In the genomic region with DNA sequence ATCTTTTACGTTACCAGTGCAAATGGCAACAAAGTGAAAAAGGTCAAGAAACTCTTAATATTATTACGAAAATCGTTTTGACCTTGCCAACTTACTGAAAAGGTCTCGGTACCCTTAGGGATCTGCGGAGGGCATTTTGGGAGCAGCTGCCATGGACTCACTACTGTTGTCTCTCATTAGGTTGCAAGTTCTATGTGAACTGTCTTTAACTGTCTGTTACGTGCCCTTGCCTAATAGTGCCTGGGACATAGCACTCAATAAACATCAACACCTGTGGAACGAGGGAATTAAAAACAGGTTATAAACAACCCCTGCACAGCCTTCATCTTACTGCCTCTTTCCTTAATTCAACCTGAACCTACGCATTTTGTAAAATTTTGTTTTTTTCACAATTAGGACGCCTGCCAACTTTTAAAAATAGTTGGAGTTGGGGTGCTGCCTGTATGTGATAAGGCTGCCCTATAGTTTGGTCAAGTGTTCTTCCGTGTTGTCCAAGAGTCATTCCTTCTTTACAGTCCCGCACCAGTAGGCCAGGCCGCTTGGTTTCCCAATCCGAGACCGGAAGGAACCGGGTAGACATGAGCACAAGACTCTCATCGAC, we compare ENCODE assay signal across 1 cellular context.
TF ChIP-seq lines count a peak whose summit lies in the region.

No MANE protein-coding gene starts in this region.

TF ChIP-seq in K562, 482 proteins besides CTCF, POLR2A, EP300 and RAD21 (continued from another document and continues in another):
- TF ChIP-seq NUFIP1 (IDR thresholded peaks at IDR 0.05; ENCODE audit: partially characterized antibody) (peak; percentile 32), BDP1 (IDR thresholded peaks at IDR 0.05; ENCODE audit: insufficient read depth, insufficient read length) (no peak), MYC (IDR thresholded peaks at IDR 0.05; ENCODE audit: low read depth, low read length) (no peak; the same call in 1 of the 2 replicates), MYC (CRISPR knock-in tag; IDR thresholded peaks at IDR 0.05; ENCODE audit: borderline replicate concordance, low read depth) (no peak), ZNF165 (CRISPR knock-in tag; IDR thresholded peaks at IDR 0.05; ENCODE audit: borderline replicate concordance) (no peak), SRSF3 (IDR thresholded peaks at IDR 0.05; ENCODE audit: insufficient read depth, low read length) (no peak), FOXJ2 (tag; IDR thresholded peaks at IDR 0.05) (no peak), ZNF76 (CRISPR knock-in tag; IDR thresholded peaks at IDR 0.05; ENCODE audit: borderline replicate concordance) (no peak), PML (IDR thresholded peaks at IDR 0.05; ENCODE audit: low read length) (no peak), DACH1 (IDR thresholded peaks at IDR 0.05; ENCODE audit: partially characterized antibody) (no peak), ATF7 (IDR thresholded peaks at IDR 0.05) (no peak), SUPT5H (IDR thresholded peaks at IDR 0.05) (0 out of 2 replicates have a peak, but pooled peaks have one; percentile 69), ZBTB8A (IDR thresholded peaks at IDR 0.05; ENCODE audit: partially characterized antibody) (no peak), DDX20 (tag; IDR thresholded peaks at IDR 0.05; ENCODE audit: low read depth) (no peak), NCOA6 (IDR thresholded peaks at IDR 0.05) (no peak), HDGF (IDR thresholded peaks at IDR 0.05) (no peak), ZEB2 (IDR thresholded peaks at IDR 0.05) (no peak), TAF9B (IDR thresholded peaks at IDR 0.05; ENCODE audit: partially characterized antibody) (no peak), ZNF3 (CRISPR knock-in tag; IDR thresholded peaks at IDR 0.05) (no peak), BRD4 (IDR thresholded peaks at IDR 0.05) (no peak; the same call in 1 of the 2 replicates), MYNN (IDR thresholded peaks at IDR 0.05) (no peak), MYNN (CRISPR knock-in tag; IDR thresholded peaks at IDR 0.05) (no peak), ARID2 (IDR thresholded peaks at IDR 0.05) (no peak), ZNF384 (IDR thresholded peaks at IDR 0.05; ENCODE audit: low read depth, low read length) (no peak), ARHGAP35 (IDR thresholded peaks at IDR 0.05; ENCODE audit: partially characterized antibody) (no peak), HCFC1 (IDR thresholded peaks at IDR 0.05; ENCODE audit: low read depth, low read length) (peak; percentile 50), HLTF (IDR thresholded peaks at IDR 0.05) (no peak), IFI16 (CRISPR knock-in tag; IDR thresholded peaks at IDR 0.05) (no peak), HMG20A (CRISPR knock-in tag; conservative IDR thresholded peaks at IDR 0.05) (no peak), HDAC2 (IDR thresholded peaks at IDR 0.05) (peak; percentile 11; the same call in 1 of the 2 replicates), ZNF347 (CRISPR knock-in tag; IDR thresholded peaks at IDR 0.05; ENCODE audit: low read depth) (no peak)
- TF ChIP-seq, protein P1, sequence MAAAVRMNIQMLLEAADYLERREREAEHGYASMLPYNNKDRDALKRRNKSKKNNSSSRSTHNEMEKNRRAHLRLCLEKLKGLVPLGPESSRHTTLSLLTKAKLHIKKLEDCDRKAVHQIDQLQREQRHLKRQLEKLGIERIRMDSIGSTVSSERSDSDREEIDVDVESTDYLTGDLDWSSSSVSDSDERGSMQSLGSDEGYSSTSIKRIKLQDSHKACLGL (CRISPR knock-in tag; IDR thresholded peaks at IDR 0.05; ENCODE audit: borderline replicate concordance, poor library complexity, severe bottlenecking): no peak
- TF ChIP-seq, protein P2, sequence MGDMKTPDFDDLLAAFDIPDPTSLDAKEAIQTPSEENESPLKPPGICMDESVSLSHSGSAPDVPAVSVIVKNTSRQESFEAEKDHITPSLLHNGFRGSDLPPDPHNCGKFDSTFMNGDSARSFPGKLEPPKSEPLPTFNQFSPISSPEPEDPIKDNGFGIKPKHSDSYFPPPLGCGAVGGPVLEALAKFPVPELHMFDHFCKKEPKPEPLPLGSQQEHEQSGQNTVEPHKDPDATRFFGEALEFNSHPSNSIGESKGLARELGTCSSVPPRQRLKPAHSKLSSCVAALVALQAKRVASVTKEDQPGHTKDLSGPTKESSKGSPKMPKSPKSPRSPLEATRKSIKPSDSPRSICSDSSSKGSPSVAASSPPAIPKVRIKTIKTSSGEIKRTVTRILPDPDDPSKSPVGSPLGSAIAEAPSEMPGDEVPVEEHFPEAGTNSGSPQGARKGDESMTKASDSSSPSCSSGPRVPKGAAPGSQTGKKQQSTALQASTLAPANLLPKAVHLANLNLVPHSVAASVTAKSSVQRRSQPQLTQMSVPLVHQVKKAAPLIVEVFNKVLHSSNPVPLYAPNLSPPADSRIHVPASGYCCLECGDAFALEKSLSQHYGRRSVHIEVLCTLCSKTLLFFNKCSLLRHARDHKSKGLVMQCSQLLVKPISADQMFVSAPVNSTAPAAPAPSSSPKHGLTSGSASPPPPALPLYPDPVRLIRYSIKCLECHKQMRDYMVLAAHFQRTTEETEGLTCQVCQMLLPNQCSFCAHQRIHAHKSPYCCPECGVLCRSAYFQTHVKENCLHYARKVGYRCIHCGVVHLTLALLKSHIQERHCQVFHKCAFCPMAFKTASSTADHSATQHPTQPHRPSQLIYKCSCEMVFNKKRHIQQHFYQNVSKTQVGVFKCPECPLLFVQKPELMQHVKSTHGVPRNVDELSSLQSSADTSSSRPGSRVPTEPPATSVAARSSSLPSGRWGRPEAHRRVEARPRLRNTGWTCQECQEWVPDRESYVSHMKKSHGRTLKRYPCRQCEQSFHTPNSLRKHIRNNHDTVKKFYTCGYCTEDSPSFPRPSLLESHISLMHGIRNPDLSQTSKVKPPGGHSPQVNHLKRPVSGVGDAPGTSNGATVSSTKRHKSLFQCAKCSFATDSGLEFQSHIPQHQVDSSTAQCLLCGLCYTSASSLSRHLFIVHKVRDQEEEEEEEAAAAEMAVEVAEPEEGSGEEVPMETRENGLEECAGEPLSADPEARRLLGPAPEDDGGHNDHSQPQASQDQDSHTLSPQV (IDR thresholded peaks at IDR 0.05): peak; percentile 76
- TF ChIP-seq, protein P3, sequence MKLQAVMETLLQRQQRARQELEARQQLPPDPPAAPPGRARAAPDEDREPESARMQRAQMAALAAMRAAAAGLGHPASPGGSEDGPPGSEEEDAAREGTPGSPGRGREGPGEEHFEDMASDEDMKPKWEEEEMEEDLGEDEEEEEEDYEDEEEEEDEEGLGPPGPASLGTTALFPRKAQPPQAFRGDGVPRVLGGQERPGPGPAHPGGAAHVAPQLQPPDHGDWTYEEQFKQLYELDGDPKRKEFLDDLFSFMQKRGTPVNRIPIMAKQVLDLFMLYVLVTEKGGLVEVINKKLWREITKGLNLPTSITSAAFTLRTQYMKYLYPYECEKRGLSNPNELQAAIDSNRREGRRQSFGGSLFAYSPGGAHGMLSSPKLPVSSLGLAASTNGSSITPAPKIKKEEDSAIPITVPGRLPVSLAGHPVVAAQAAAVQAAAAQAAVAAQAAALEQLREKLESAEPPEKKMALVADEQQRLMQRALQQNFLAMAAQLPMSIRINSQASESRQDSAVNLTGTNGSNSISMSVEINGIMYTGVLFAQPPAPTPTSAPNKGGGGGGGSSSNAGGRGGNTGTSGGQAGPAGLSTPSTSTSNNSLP (IDR thresholded peaks at IDR 0.05; ENCODE audit: borderline replicate concordance, low read depth, low read length): 0 out of 2 replicates have a peak, but pooled peaks have one; percentile 2
- TF ChIP-seq, protein P4, sequence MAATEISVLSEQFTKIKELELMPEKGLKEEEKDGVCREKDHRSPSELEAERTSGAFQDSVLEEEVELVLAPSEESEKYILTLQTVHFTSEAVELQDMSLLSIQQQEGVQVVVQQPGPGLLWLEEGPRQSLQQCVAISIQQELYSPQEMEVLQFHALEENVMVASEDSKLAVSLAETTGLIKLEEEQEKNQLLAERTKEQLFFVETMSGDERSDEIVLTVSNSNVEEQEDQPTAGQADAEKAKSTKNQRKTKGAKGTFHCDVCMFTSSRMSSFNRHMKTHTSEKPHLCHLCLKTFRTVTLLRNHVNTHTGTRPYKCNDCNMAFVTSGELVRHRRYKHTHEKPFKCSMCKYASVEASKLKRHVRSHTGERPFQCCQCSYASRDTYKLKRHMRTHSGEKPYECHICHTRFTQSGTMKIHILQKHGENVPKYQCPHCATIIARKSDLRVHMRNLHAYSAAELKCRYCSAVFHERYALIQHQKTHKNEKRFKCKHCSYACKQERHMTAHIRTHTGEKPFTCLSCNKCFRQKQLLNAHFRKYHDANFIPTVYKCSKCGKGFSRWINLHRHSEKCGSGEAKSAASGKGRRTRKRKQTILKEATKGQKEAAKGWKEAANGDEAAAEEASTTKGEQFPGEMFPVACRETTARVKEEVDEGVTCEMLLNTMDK (IDR thresholded peaks at IDR 0.05; ENCODE audit: borderline replicate concordance, insufficient read depth, low read depth, low read length, poor library complexity, severe bottlenecking): no peak
- TF ChIP-seq, protein P5, sequence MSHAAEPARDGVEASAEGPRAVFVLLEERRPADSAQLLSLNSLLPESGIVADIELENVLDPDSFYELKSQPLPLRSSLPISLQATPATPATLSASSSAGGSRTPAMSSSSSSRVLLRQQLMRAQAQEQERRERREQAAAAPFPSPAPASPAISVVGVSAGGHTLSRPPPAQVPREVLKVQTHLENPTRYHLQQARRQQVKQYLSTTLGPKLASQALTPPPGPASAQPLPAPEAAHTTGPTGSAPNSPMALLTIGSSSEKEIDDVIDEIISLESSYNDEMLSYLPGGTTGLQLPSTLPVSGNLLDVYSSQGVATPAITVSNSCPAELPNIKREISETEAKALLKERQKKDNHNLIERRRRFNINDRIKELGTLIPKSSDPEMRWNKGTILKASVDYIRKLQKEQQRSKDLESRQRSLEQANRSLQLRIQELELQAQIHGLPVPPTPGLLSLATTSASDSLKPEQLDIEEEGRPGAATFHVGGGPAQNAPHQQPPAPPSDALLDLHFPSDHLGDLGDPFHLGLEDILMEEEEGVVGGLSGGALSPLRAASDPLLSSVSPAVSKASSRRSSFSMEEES (CRISPR knock-in tag; IDR thresholded peaks at IDR 0.05): no peak
- TF ChIP-seq, protein P6, sequence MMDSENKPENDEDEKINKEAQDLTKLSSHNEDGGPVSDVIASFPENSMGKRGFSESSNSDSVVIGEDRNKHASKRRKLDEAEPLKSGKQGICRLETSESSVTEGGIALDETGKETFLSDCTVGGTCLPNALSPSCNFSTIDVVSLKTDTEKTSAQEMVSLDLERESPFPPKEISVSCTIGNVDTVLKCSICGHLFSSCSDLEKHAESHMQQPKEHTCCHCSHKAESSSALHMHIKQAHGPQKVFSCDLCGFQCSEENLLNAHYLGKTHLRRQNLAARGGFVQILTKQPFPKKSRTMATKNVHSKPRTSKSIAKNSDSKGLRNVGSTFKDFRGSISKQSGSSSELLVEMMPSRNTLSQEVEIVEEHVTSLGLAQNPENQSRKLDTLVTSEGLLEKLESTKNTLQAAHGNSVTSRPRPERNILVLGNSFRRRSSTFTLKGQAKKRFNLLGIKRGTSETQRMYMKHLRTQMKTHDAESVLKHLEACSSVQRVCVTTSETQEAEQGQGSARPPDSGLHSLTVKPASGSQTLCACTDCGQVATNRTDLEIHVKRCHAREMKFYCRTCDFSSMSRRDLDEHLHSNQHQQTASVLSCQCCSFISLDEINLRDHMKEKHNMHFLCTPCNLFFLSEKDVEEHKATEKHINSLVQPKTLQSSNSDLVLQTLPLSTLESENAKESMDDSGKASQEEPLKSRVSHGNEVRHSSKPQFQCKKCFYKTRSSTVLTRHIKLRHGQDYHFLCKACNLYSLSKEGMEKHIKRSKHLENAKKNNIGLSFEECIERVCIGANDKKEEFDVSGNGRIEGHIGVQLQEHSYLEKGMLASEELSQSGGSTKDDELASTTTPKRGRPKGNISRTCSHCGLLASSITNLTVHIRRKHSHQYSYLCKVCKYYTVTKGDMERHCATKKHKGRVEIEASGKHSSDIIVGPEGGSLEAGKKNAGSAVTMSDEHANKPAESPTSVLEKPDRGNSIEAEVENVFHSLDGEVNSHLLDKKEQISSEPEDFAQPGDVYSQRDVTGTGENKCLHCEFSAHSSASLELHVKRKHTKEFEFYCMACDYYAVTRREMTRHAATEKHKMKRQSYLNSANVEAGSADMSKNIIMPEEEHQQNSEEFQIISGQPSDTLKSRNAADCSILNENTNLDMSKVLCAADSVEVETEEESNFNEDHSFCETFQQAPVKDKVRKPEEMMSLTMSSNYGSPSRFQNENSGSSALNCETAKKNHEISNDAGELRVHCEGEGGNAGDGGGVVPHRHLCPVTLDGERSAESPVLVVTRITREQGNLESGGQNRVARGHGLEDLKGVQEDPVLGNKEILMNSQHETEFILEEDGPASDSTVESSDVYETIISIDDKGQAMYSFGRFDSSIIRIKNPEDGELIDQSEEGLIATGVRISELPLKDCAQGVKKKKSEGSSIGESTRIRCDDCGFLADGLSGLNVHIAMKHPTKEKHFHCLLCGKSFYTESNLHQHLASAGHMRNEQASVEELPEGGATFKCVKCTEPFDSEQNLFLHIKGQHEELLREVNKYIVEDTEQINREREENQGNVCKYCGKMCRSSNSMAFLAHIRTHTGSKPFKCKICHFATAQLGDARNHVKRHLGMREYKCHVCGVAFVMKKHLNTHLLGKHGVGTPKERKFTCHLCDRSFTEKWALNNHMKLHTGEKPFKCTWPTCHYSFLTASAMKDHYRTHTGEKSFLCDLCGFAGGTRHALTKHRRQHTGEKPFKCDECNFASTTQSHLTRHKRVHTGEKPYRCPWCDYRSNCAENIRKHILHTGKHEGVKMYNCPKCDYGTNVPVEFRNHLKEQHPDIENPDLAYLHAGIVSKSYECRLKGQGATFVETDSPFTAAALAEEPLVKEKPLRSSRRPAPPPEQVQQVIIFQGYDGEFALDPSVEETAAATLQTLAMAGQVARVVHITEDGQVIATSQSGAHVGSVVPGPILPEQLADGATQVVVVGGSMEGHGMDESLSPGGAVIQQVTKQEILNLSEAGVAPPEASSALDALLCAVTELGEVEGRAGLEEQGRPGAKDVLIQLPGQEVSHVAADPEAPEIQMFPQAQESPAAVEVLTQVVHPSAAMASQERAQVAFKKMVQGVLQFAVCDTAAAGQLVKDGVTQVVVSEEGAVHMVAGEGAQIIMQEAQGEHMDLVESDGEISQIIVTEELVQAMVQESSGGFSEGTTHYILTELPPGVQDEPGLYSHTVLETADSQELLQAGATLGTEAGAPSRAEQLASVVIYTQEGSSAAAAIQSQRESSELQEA (IDR thresholded peaks at IDR 0.05; ENCODE audit: low read depth): no peak
- TF ChIP-seq, protein P7, sequence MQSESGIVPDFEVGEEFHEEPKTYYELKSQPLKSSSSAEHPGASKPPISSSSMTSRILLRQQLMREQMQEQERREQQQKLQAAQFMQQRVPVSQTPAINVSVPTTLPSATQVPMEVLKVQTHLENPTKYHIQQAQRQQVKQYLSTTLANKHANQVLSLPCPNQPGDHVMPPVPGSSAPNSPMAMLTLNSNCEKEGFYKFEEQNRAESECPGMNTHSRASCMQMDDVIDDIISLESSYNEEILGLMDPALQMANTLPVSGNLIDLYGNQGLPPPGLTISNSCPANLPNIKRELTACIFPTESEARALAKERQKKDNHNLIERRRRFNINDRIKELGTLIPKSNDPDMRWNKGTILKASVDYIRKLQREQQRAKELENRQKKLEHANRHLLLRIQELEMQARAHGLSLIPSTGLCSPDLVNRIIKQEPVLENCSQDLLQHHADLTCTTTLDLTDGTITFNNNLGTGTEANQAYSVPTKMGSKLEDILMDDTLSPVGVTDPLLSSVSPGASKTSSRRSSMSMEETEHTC (IDR thresholded peaks at IDR 0.05): no peak
- TF ChIP-seq, protein P8, sequence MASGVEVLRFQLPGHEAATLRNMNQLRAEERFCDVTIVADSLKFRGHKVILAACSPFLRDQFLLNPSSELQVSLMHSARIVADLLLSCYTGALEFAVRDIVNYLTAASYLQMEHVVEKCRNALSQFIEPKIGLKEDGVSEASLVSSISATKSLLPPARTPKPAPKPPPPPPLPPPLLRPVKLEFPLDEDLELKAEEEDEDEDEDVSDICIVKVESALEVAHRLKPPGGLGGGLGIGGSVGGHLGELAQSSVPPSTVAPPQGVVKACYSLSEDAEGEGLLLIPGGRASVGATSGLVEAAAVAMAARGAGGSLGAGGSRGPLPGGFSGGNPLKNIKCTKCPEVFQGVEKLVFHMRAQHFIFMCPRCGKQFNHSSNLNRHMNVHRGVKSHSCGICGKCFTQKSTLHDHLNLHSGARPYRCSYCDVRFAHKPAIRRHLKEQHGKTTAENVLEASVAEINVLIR (CRISPR knock-in tag; IDR thresholded peaks at IDR 0.05): no peak
